18 cellular contexts compared by ENCODE assay signal in the genomic region with DNA sequence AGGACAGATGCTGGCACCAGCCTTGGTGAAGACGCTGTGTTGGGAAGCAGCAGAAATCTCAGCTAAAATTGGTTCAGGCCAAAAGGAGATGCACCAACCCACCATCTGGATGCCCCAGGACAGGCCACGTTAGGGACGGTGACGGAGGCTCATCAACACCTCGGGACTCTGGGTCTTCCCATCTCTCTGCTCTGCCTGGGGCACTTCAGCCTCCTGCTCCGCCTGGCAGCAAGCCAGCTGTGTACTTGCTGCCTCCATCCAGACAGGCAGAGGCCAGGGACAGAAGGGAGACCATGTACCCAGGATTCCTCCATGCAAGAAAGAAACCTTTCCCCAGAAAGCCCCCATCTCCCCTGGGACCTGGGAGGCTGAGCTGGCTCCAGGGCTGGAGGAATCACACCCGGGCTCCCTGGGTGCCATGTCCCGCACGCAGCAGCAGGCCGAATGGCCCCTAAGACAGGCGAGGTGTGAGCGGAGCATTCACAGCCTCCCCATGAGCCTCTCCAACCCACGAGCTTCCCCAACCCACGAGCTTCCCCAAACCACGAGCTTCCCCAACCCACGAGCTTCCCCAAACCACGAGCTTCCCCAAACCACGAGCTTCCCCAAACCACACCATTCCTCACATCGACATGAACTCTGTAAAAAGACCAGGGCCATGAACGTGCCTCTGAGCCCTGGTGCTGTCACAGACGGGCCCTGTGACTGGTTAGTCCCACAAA.
DNase-seq lines count a peak whose midpoint lies in the region; ATAC-seq and TF ChIP-seq lines count a peak whose summit lies in the region.
"Had no signal": no experiment of that assay in that cellular context is flagged by ENCODE, and none has a peak within 500 bp of the region (broad histone marks: within the 10 kb centered on the region; RNA-seq: fewer than 3 reads in every experiment).

No MANE protein-coding gene starts in this region.

- no peaks in the 10 kb centered on the region for H3K36me3 ChIP-seq in SJCRH30
- H3K36me3 ChIP-seq in smooth muscle cell (ENCODE audit: low read depth): no peaks in the 10 kb centered on the region
- H3K36me3 ChIP-seq: brain microvascular endothelial cell had no signal

- intact Hi-C loops in left ventricle myocardium superior (cut with micrococcal nuclease): no loop called here

- H3K4me1 ChIP-seq in SJCRH30 (peaks cover 42% of the 10 kb centered on the region), smooth muscle cell (ENCODE audit: low read depth) (peaks cover 11% of the 10 kb centered on the region)

- WGBS in smooth muscle cell (ENCODE audit: low lambda C conversion rate): 45% methylated on average over 21 of the region's 21 CpGs

- no peak for TF ChIP-seq CTCF in smooth muscle cell (IDR thresholded peaks at IDR 0.05; ENCODE audit: borderline replicate concordance, insufficient read depth, poor library complexity, severe bottlenecking)

- peak overlapping the region; percentile 13 for H3K9ac ChIP-seq in smooth muscle cell (ENCODE audit: low read depth)

- DNase-seq in NCI-H2107 treated with DMSO at 0.1 percent for 48 hours (lab: John Stamatoyannopoulos, UW; ENCODE audit: unreplicated experiment) (peak; percentile 17), NCI-H2107 (lab: John Stamatoyannopoulos, UW) (no peak), SJCRH30 (peak; percentile 30 to 54), left ventricle myocardium superior (peak; percentile 65), smooth muscle cell (lab: John Stamatoyannopoulos, UW; ENCODE audit: unreplicated experiment) (no peak)
- no peak for DNase-seq in stimulated activated CD4-positive, alpha-beta T cell treated with anti-CD3 and anti-CD28 coated beads, Interleukin-2, amount 100 ng/mL, for 48 hours
- DNase-seq: activated CD4-positive, alpha-beta memory T cell treated with anti-CD3 and anti-CD28 coated beads, Interleukin-2, amount 10 ng/mL, durations not matched to agents 7 days and 5 days; activated T-cell treated with anti-CD3 and anti-CD28 coated beads, Interleukin-2, amount 50 U/mL, for 24 hours; brain microvascular endothelial cell; DND-41; naive thymus-derived CD4-positive, alpha-beta T cell; SHP77; stimulated activated naive CD4-positive, alpha-beta T cell treated with Interleukin-2 at 50 U/mL for 16 hours had no signal

- H3F3A ChIP-seq in smooth muscle cell (ENCODE audit: low read depth): no peaks in the 10 kb centered on the region

- H3K4me3 ChIP-seq in SJCRH30 (no peak overlapping the region), smooth muscle cell (no peak overlapping the region)
- H3K4me3 ChIP-seq: lung had no signal

- no peaks in the 10 kb centered on the region for H3K27me3 ChIP-seq in SJCRH30
- H3K27me3 ChIP-seq in smooth muscle cell (ENCODE audit: low read depth): peaks cover 10% of the 10 kb centered on the region
- H3K27me3 ChIP-seq: brain microvascular endothelial cell had no signal

- peak overlapping the region; percentile 51 for H3K4me2 ChIP-seq in smooth muscle cell

- H3K9me3 ChIP-seq in SJCRH30 (replicated peaks) (no peaks in the 10 kb centered on the region), smooth muscle cell (replicated peaks; ENCODE audit: low read depth) (no peaks in the 10 kb centered on the region)

- no peaks in the 10 kb centered on the region for H4K20me1 ChIP-seq in smooth muscle cell (ENCODE audit: low read depth)

- peak; percentile 57 for ATAC-seq in left ventricle myocardium superior
- no peak for ATAC-seq in GM21367 (IDR thresholded peaks at IDR 0.05; ENCODE audit: unreplicated experiment)
- no peak for ATAC-seq in HG02840 (IDR thresholded peaks at IDR 0.05; ENCODE audit: low FRiP score, unreplicated experiment)
- ATAC-seq: activated naive CD4-positive, alpha-beta T cell treated with anti-CD3 and anti-CD28 coated beads, Interleukin-2, amount 50 U/mL, for 72 hours; naive thymus-derived CD4-positive, alpha-beta T cell had no signal

- H2AFZ ChIP-seq in smooth muscle cell (ENCODE audit: low read depth): no peak overlapping the region

- no peak overlapping the region for H3K27ac ChIP-seq in SJCRH30
- H3K27ac ChIP-seq in smooth muscle cell (ENCODE audit: low read depth): peak overlapping the region; percentile 54
- H3K27ac ChIP-seq: brain microvascular endothelial cell, C4-2B had no signal

- H3K79me2 ChIP-seq in smooth muscle cell (ENCODE audit: low read depth): no peaks in the 10 kb centered on the region

Comparison
In these comparisons a context has a peak if more than half of its experiments do, and no peak if none do; other contexts are left out.
1. DNase-seq: peak in NCI-H2107 treated with DMSO at 0.1 percent for 48 hours (single experiment), SJCRH30 (2 of 2) and left ventricle myocardium superior (single experiment); none in NCI-H2107 (single experiment), smooth muscle cell (single experiment) and stimulated activated CD4-positive, alpha-beta T cell treated with anti-CD3 and anti-CD28 coated beads, Interleukin-2, amount 100 ng/mL, for 48 hours (0 of 2).